19 cellular contexts compared by ENCODE assay signal in genomic region chr6:99609839-99610489, GRCh38. TPM values are rescaled to one million over a fixed set of nuclear protein-coding genes. Genes with fewer than 3 reads are reported as not detected.
"Had no signal": no experiment of that assay in that cellular context is flagged by ENCODE, and none has a peak within 500 bp of the region (broad histone marks: within the 10 kb centered on the region; RNA-seq: fewer than 3 reads in every experiment).

No MANE protein-coding gene starts in this region.

- H3K79me2 ChIP-seq: hepatocyte had no signal

- H3K9me3 Mint-ChIP-seq: endodermal cell, neural progenitor cell had no signal

- H3K9me3 ChIP-seq: breast epithelium, ovary, thoracic aorta had no signal

- H3K4me3 ChIP-seq: breast epithelium, hepatocyte, neural progenitor cell, ovary, stomach, thoracic aorta had no signal

- H3K36me3 ChIP-seq: breast epithelium, neural progenitor cell, ovary, stomach, thoracic aorta had no signal

- H3K27me3 ChIP-seq: ovary had no signal

- H3K4me3 Mint-ChIP-seq: activated naive CD8-positive, alpha-beta T cell treated with anti-CD3 and anti-CD28 coated beads, Interleukin-2, amount 10 ng/mL, durations not matched to agents 7 days and 5 days; endodermal cell; neural progenitor cell had no signal

- DNase-seq: activated CD4-positive, alpha-beta T cell treated with anti-CD3 and anti-CD28 coated beads, Interleukin-2, amount 50 U/mL, for 1 hour; activated CD4-positive, CD25-positive, alpha-beta regulatory T cell; activated effector memory CD4-positive, alpha-beta T cell treated with anti-CD3 and anti-CD28 coated beads, Interleukin-2, amount 50 U/mL, for 16 hours; activated naive CD8-positive, alpha-beta T cell treated with anti-CD3 and anti-CD28 coated beads, Interleukin-2, amount 10 ng/mL, durations not matched to agents 7 days and 5 days; activated T-cell treated with anti-CD3 and anti-CD28 coated beads, Interleukin-2, amount 50 U/mL, for 1 hour; aorta; dermis blood vessel endothelial cell; endodermal cell; erythroblast; left ventricle myocardium superior; ovary; stimulated activated CD4-positive, alpha-beta T cell treated with anti-CD3 and anti-CD28 coated beads, Interleukin-4, amount 100 ng/mL, for 24 hours; stomach had no signal

- ATAC-seq: left ventricle myocardium superior had no signal

- H3K9ac ChIP-seq: neural progenitor cell had no signal

- H3K27ac Mint-ChIP-seq: activated naive CD8-positive, alpha-beta T cell treated with anti-CD3 and anti-CD28 coated beads, Interleukin-2, amount 10 ng/mL, durations not matched to agents 7 days and 5 days; endodermal cell; neural progenitor cell had no signal

- H2AFZ ChIP-seq: hepatocyte, neural progenitor cell had no signal

- H3K36me3 Mint-ChIP-seq: neural progenitor cell had no signal

- H3K27ac ChIP-seq: breast epithelium, hepatocyte, neural progenitor cell, ovary, stomach, thoracic aorta had no signal

- H3K4me2 ChIP-seq: hepatocyte, neural progenitor cell had no signal

RNA-seq across cellular contexts. Expression of gene PRDM13, which starts 3.3 kb away (rescaled TPM):
- total RNA-seq: activated naive CD8-positive, alpha-beta T cell treated with anti-CD3 and anti-CD28 coated beads, Interleukin-2, amount 10 ng/mL, durations not matched to agents 7 days and 5 days; aorta; breast epithelium; dermis blood vessel endothelial cell; hepatocyte; left ventricle myocardium superior; mesenteric fat pad; ovary; stomach; thoracic aorta; ureter had no signal
- polyA plus RNA-seq: aorta, hepatocyte, stomach had no signal
